28 cellular contexts compared by ENCODE assay signal in the genomic region with DNA sequence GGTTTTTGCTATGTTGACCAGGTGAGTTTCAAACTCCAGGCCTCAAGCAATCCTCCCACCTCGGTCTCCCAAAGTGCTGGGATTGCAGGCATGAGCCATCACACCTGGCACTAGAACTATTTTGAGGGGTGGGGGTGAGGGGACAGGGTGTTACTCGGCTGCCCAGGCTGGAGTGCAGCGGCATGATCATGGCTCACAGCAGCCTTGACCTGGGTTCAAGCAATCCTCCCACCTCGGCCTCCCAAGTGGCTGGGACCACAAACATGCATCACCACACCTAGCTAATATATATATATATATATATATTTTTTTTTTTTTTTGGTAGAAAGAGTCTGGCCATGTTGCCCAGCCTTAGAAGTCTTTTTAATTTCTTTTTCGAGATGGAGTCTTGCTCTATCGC. TPM values are rescaled to one million over a fixed set of nuclear protein-coding genes. Genes with fewer than 3 reads are reported as not detected.
DNase-seq lines count a peak whose midpoint lies in the region; ATAC-seq and TF ChIP-seq lines count a peak whose summit lies in the region.
"Had no signal": no experiment of that assay in that cellular context is flagged by ENCODE, and none has a peak within 500 bp of the region (broad histone marks: within the 10 kb centered on the region; RNA-seq: fewer than 3 reads in every experiment).

No MANE protein-coding gene starts in this region.

- no peaks in the 10 kb centered on the region for H4K20me1 ChIP-seq in DND-41 (ENCODE audit: insufficient read depth, low read length)

- no peak for ATAC-seq in activated T-cell treated with anti-CD3 and anti-CD28 coated beads, Interleukin-2, amount 50 U/mL, for 4 hours
- ATAC-seq in DND-41 (ENCODE audit: insufficient read depth, low read depth) (no peak), left lung (no peak)

- intact Hi-C loops in spleen (cut with DNase I; ENCODE audit: low total_unique reads) (no loop called here), left lung (cut with DNase I) (no loop called here)

- TF ChIP-seq POLR2A in spleen (IDR thresholded peaks at IDR 0.05), result no peak

- H3K23ac ChIP-seq in neuronal stem cell (ENCODE audit: low read depth, low read length, poor library complexity), result no peak overlapping the region

- no peak overlapping the region for H4K8ac ChIP-seq in neuronal stem cell (ENCODE audit: low read depth, low read length)

- no peak overlapping the region for H3K4me2 ChIP-seq in DND-41 (ENCODE audit: insufficient read depth, low read length)
- H3K4me2 ChIP-seq in neuronal stem cell (ENCODE audit: insufficient read depth, low read length, poor library complexity, severe bottlenecking), result no peak overlapping the region

- no peak overlapping the region for H3K9ac ChIP-seq in DND-41 (ENCODE audit: low read depth, low read length)
- no peak overlapping the region for H3K9ac ChIP-seq in neuronal stem cell (ENCODE audit: low read depth, low read length, poor library complexity)
- H3K9ac ChIP-seq: GM23248 had no signal

- no peaks in the 10 kb centered on the region for H3K27me3 Mint-ChIP-seq in activated T-cell treated with anti-CD3 and anti-CD28 coated beads, Interleukin-2, amount 50 U/mL, for 24 hours
- H3K27me3 Mint-ChIP-seq in activated T-cell treated with anti-CD3 and anti-CD28 coated beads, Interleukin-2, amount 50 U/mL, for 4 hours (ENCODE audit: low read depth), result no peaks in the 10 kb centered on the region

- H2BK15ac ChIP-seq in neuronal stem cell (ENCODE audit: low read length), result no peak overlapping the region

- H3K27ac ChIP-seq in DND-41 (ENCODE audit: low read length) (peak overlapping the region; percentile 49; the same call in 1 of the 2 replicates), neuronal stem cell (replicated peaks; ENCODE audit: low read length) (no peak overlapping the region), spleen (peak overlapping the region in 5 of 8 donors; percentile 27 to 75 (median 74)), left lung (no peak overlapping the region)
- H3K27ac ChIP-seq: 22Rv1, GM23248 had no signal

- peak; percentile 14 for DNase-seq in activated T-cell treated with anti-CD3 and anti-CD28 coated beads, Interleukin-2, amount 50 U/mL, for 24 hours
- DNase-seq in activated T-cell treated with anti-CD3 and anti-CD28 coated beads, Interleukin-2, amount 50 U/mL, for 4 hours, result no peak
- DNase-seq in DND-41 (no peak), neuronal stem cell (ENCODE audit: low spot score) (no peak), spleen (peak; percentile 33), left lung (no peak), DMS 273 treated with DMSO at 0.1 percent for 48 hours (lab: John Stamatoyannopoulos, UW) (no peak), A172 (ENCODE audit: low spot score) (no peak)
- DNase-seq: ACHN; BE2C; CD4-positive, CD25-positive, alpha-beta regulatory T cell; GM23248; H9; KBM-7; MV-4-11; NCI-H1105 treated with DMSO at 0.1 percent for 48 hours; NCI-H146; NCI-H1930; NCI-H2107; NCI-H446; NCI-H524 treated with DMSO at 0.1 percent for 48 hours; NCI-H774; SIG-M5 had no signal

- no peaks in the 10 kb centered on the region for H3K79me2 ChIP-seq in DND-41 (ENCODE audit: insufficient read depth, low read length)

- H3K14ac ChIP-seq in neuronal stem cell (ENCODE audit: low read length), result no peak overlapping the region

- no peak overlapping the region for H2BK12ac ChIP-seq in neuronal stem cell (ENCODE audit: low read length)

- H2AK5ac ChIP-seq in neuronal stem cell (ENCODE audit: low read depth, low read length), result no peak overlapping the region

- no peaks in the 10 kb centered on the region for H3K79me1 ChIP-seq in neuronal stem cell (ENCODE audit: low read depth, low read length)

- H3K4me1 Mint-ChIP-seq in activated T-cell treated with anti-CD3 and anti-CD28 coated beads, Interleukin-2, amount 50 U/mL, for 24 hours (ENCODE audit: low read depth), result peaks cover 29% of the 10 kb centered on the region
- H3K4me1 Mint-ChIP-seq in activated T-cell treated with anti-CD3 and anti-CD28 coated beads, Interleukin-2, amount 50 U/mL, for 4 hours (ENCODE audit: low read depth), result peaks cover 38% of the 10 kb centered on the region

- H3K4me1 ChIP-seq in DND-41 (ENCODE audit: insufficient read depth, low read length) (peaks cover 42% of the 10 kb centered on the region), neuronal stem cell (ENCODE audit: control insufficient read depth in 2 of 2, insufficient read depth in 1 of 2, low read depth in 1 of 2, low read length in 2 of 2) (peaks cover 27 to 42% of the 10 kb centered on the region in 2 donors), spleen (peaks cover 11 to 58% (median 31%) of the 10 kb centered on the region in 6 donors), left lung (peaks cover 6 to 19% of the 10 kb centered on the region in 2 donors)
- H3K4me1 ChIP-seq: BE2C had no signal

- H3K36me3 Mint-ChIP-seq in activated T-cell treated with anti-CD3 and anti-CD28 coated beads, Interleukin-2, amount 50 U/mL, for 24 hours (ENCODE audit: low read depth), result no peaks in the 10 kb centered on the region
- H3K36me3 Mint-ChIP-seq in activated T-cell treated with anti-CD3 and anti-CD28 coated beads, Interleukin-2, amount 50 U/mL, for 4 hours (ENCODE audit: insufficient read depth), result no peaks in the 10 kb centered on the region
- H3K36me3 Mint-ChIP-seq: CD4-positive, CD25-positive, alpha-beta regulatory T cell had no signal

- H3K4ac ChIP-seq in neuronal stem cell (ENCODE audit: low read length), result no peak overlapping the region

- H2AFZ ChIP-seq in DND-41 (ENCODE audit: low read depth, low read length), result no peak overlapping the region
- H2AFZ ChIP-seq in neuronal stem cell (ENCODE audit: low read length), result no peak overlapping the region
- H2AFZ ChIP-seq: GM23248 had no signal

- no peak overlapping the region for H3K27ac Mint-ChIP-seq in activated T-cell treated with anti-CD3 and anti-CD28 coated beads, Interleukin-2, amount 50 U/mL, for 24 hours
- H3K27ac Mint-ChIP-seq: H9 had no signal

- no peak overlapping the region for H3K18ac ChIP-seq in neuronal stem cell (ENCODE audit: low read length)

- no peak overlapping the region for H3K4me3 ChIP-seq in DND-41 (ENCODE audit: low read depth in 1 of 2, low read length in 2 of 2)
- no peak overlapping the region for H3K4me3 ChIP-seq in neuronal stem cell (ENCODE audit: low read length in 2 of 2)
- H3K4me3 ChIP-seq in spleen, result no peak overlapping the region
- no peak overlapping the region for H3K4me3 ChIP-seq in left lung
- H3K4me3 ChIP-seq: GM23248 had no signal

- no peak overlapping the region for H2BK120ac ChIP-seq in neuronal stem cell (ENCODE audit: low read depth, low read length)

- peak overlapping the region; percentile 54 for H2BK5ac ChIP-seq in neuronal stem cell (ENCODE audit: low read length)

- no CpG with 5 or more reads among the region's 6 CpGs for WGBS in neuronal stem cell (ENCODE audit: extremely low coverage in 2 of 2, insufficient read length in 2 of 2, insufficient replicate concordance in 1 of 2), 2 donors
- 90 to 96% (median 94%) methylated on average over 6 of the region's 6 CpGs for WGBS in spleen, 5 donors

- H3K4me3 Mint-ChIP-seq in activated T-cell treated with anti-CD3 and anti-CD28 coated beads, Interleukin-2, amount 50 U/mL, for 24 hours, result no peak overlapping the region
- H3K4me3 Mint-ChIP-seq in activated T-cell treated with anti-CD3 and anti-CD28 coated beads, Interleukin-2, amount 50 U/mL, for 4 hours, result no peak overlapping the region
- H3K4me3 Mint-ChIP-seq: CD4-positive, CD25-positive, alpha-beta regulatory T cell; H9 had no signal

- H3K27me3 ChIP-seq in DND-41 (ENCODE audit: insufficient read depth, low read length, poor library complexity) (no peaks in the 10 kb centered on the region), neuronal stem cell (ENCODE audit: control insufficient read depth in 3 of 3, insufficient read depth in 3 of 3, low read depth in 1 of 3, low read length in 3 of 3) (no peaks in the 10 kb centered on the region), spleen (replicated peaks in 1 of 7) (no peaks in the 10 kb centered on the region), left lung (no peaks in the 10 kb centered on the region)
- H3K27me3 ChIP-seq: BE2C had no signal

- no peak overlapping the region for H4K91ac ChIP-seq in neuronal stem cell (ENCODE audit: low read depth, low read length, poor library complexity)

- H3K36me3 ChIP-seq in DND-41 (ENCODE audit: insufficient read depth, low read length), result no peaks in the 10 kb centered on the region
- H3K36me3 ChIP-seq in neuronal stem cell (replicated peaks in 1 of 2; ENCODE audit: control insufficient read depth in 2 of 2, insufficient read depth in 2 of 2, low read length in 2 of 2), result no peaks in the 10 kb centered on the region
- no peaks in the 10 kb centered on the region for H3K36me3 ChIP-seq in spleen
- H3K36me3 ChIP-seq in left lung, result no peaks in the 10 kb centered on the region
- H3K36me3 ChIP-seq: BE2C had no signal

- H3K9me3 Mint-ChIP-seq in activated T-cell treated with anti-CD3 and anti-CD28 coated beads, Interleukin-2, amount 50 U/mL, for 24 hours, result no peaks in the 10 kb centered on the region
- no peaks in the 10 kb centered on the region for H3K9me3 Mint-ChIP-seq in activated T-cell treated with anti-CD3 and anti-CD28 coated beads, Interleukin-2, amount 50 U/mL, for 4 hours
- H3K9me3 Mint-ChIP-seq: CD4-positive, CD25-positive, alpha-beta regulatory T cell had no signal

- H3K9me3 ChIP-seq in DND-41 (ENCODE audit: insufficient read depth, low read length, severe bottlenecking), result no peaks in the 10 kb centered on the region
- peaks cover 3 to 7% of the 10 kb centered on the region in 2 donors for H3K9me3 ChIP-seq in neuronal stem cell (replicated peaks in 1 of 2; ENCODE audit: control insufficient read depth in 2 of 2, insufficient read depth in 1 of 2, low read depth in 1 of 2, low read length in 2 of 2)
- H3K9me3 ChIP-seq in spleen, result no peaks in the 10 kb centered on the region
- no peaks in the 10 kb centered on the region for H3K9me3 ChIP-seq in left lung
- H3K9me3 ChIP-seq: BE2C had no signal

- TF ChIP-seq CTCF in DND-41 (IDR thresholded peaks at IDR 0.05; ENCODE audit: borderline replicate concordance, extremely low read depth, low read length, poor library complexity, severe bottlenecking) (no peak), spleen (IDR thresholded peaks at IDR 0.05 in 8 of 11, conservative IDR thresholded peaks at IDR 0.05 in 3 of 11) (no peak), left lung (IDR thresholded peaks at IDR 0.05) (no peak)

RNA-seq across cellular contexts. Expression of gene IFITM3, which starts 17.1 kb away (rescaled TPM):
- 10 to 100 TPM in 2 of 3 donors, 1 to 10 TPM in 1; 5.3 to 24.6 (median 20.4) TPM for total RNA-seq in activated T-cell treated with anti-CD3 and anti-CD28 coated beads, Interleukin-2, amount 50 U/mL, for 4 hours
- polyA plus RNA-seq in neuronal stem cell (2013, experiment 1 of 2), result 629 TPM
- 604 TPM for polyA plus RNA-seq in neuronal stem cell (2013, experiment 2 of 2)
- total RNA-seq in spleen (100 to 1,000 TPM; 314 to 942 (median 472) TPM), left lung (1,000 to 10,000 TPM in 1 of 2 donors, 100 to 1,000 TPM in 1; 724 to 1,115 TPM)
- polyA plus RNA-seq in spleen, result 100 to 1,000 TPM; 391 to 618 (median 599) TPM
- total RNA-seq in A172 (2014; rRNA removed; shearing (Covaris generic)), result 63.1 and 73.6 TPM in 2 replicates

RNA-seq across cellular contexts. Expression of gene IFITM1, which starts 23.9 kb away (rescaled TPM):
- total RNA-seq in activated T-cell treated with anti-CD3 and anti-CD28 coated beads, Interleukin-2, amount 50 U/mL, for 4 hours, result 100 to 1,000 TPM in 2 of 3 donors, 10 to 100 TPM in 1; 99.3 to 144 (median 120) TPM
- polyA plus RNA-seq in neuronal stem cell (2013, experiment 1 of 2), result 171 TPM
- 162 TPM for polyA plus RNA-seq in neuronal stem cell (2013, experiment 2 of 2)
- 100 to 1,000 TPM; 333 to 670 (median 510) TPM for total RNA-seq in spleen
- polyA plus RNA-seq in spleen, result 100 to 1,000 TPM; 314 to 496 (median 327) TPM
- total RNA-seq in left lung, result 100 to 1,000 TPM in 1 of 2 donors, 10 to 100 TPM in 1; 98.7 to 149 TPM
- total RNA-seq in A172 (2014; rRNA removed; shearing (Covaris generic)), result 3.1 and 4.5 TPM in 2 replicates

RNA-seq across cellular contexts. Expression of gene IFITM2, which starts 30.1 kb away (rescaled TPM):
- 100 to 1,000 TPM; 197 to 257 (median 231) TPM for total RNA-seq in activated T-cell treated with anti-CD3 and anti-CD28 coated beads, Interleukin-2, amount 50 U/mL, for 4 hours
- 660 TPM for polyA plus RNA-seq in neuronal stem cell (2013, experiment 1 of 2)
- 657 TPM for polyA plus RNA-seq in neuronal stem cell (2013, experiment 2 of 2)
- total RNA-seq in spleen, result 1,000 to 10,000 TPM in 4 of 7 donors, 100 to 1,000 TPM in 3; 507 to 1,635 (median 1,062) TPM
- 1,000 to 10,000 TPM in 1 of 3 donors, 100 to 1,000 TPM in 2; 680 to 1,006 (median 885) TPM for polyA plus RNA-seq in spleen
- total RNA-seq in left lung, result 100 to 1,000 TPM; 398 to 886 TPM
- 17.6 and 22.6 TPM in 2 replicates for total RNA-seq in A172 (2014; rRNA removed; shearing (Covaris generic))

RNA-seq across cellular contexts. Expression of gene B4GALNT4, which starts 31.6 kb away (rescaled TPM):
- 1 to 10 TPM; 3.8 to 6.1 (median 5.5) TPM for total RNA-seq in activated T-cell treated with anti-CD3 and anti-CD28 coated beads, Interleukin-2, amount 50 U/mL, for 4 hours
- polyA plus RNA-seq in neuronal stem cell (2013, experiment 1 of 2), result 87.0 TPM
- polyA plus RNA-seq in neuronal stem cell (2013, experiment 2 of 2), result 87.3 TPM
- total RNA-seq in spleen (1 to 10 TPM in 1 of 7 donors, under 1 TPM in 4, not detected in 2; 0.17 to 1.1 (median 0.67) TPM), left lung (1 to 10 TPM; 1.4 to 2.3 TPM)
- 1 to 10 TPM; 1.6 to 5.2 (median 3.5) TPM for polyA plus RNA-seq in spleen
- total RNA-seq in A172 (2014; rRNA removed; shearing (Covaris generic)), result 27.9 and 40.8 TPM in 2 replicates
- polyA plus RNA-seq: CD4-positive, CD25-positive, alpha-beta regulatory T cell had no signal

RNA-seq across cellular contexts. Expression of gene IFITM5, which starts 38.4 kb away (rescaled TPM):
- not detected for total RNA-seq in activated T-cell treated with anti-CD3 and anti-CD28 coated beads, Interleukin-2, amount 50 U/mL, for 4 hours
- polyA plus RNA-seq in neuronal stem cell (2013, experiment 1 of 2), result not detected
- 0.06 TPM for polyA plus RNA-seq in neuronal stem cell (2013, experiment 2 of 2)
- total RNA-seq in spleen (not detected), left lung (not detected)
- not detected for polyA plus RNA-seq in spleen
- not detected in 2 replicates for total RNA-seq in A172 (2014; rRNA removed; shearing (Covaris generic))
- total RNA-seq: CD4-positive, CD25-positive, alpha-beta regulatory T cell; Daoy; G401; GM23248; H9; LHCN-M2; MCF 10A had no signal
- polyA plus RNA-seq: CD4-positive, CD25-positive, alpha-beta regulatory T cell; GM23248 had no signal

Comparison
In these comparisons a context has a peak if more than half of its experiments do, and no peak if none do; other contexts are left out.
1. DNase-seq: peak in activated T-cell treated with anti-CD3 and anti-CD28 coated beads, Interleukin-2, amount 50 U/mL, for 24 hours (single experiment) and spleen (single experiment); none in activated T-cell treated with anti-CD3 and anti-CD28 coated beads, Interleukin-2, amount 50 U/mL, for 4 hours (single experiment), DND-41 (single experiment), neuronal stem cell (single experiment), left lung (0 of 2), DMS 273 treated with DMSO at 0.1 percent for 48 hours (single experiment) and A172 (single experiment).
2. H3K27ac ChIP-seq: peak in DND-41 (single experiment) and spleen (5 of 8); none in neuronal stem cell (single experiment) and left lung (0 of 2).
3. RNA of gene IFITM1, which starts 23.9 kb away (total RNA-seq): 333 to 670 TPM in spleen, 98.7 to 149 TPM in left lung and 99.3 to 144 TPM in activated T-cell treated with anti-CD3 and anti-CD28 coated beads, Interleukin-2, amount 50 U/mL, for 4 hours; 3.1 to 4.5 TPM in A172; every median in the first group is over 10 times any median in the second.